Comparison of ENCODE assay signal across 21 cellular contexts in the genomic region with DNA sequence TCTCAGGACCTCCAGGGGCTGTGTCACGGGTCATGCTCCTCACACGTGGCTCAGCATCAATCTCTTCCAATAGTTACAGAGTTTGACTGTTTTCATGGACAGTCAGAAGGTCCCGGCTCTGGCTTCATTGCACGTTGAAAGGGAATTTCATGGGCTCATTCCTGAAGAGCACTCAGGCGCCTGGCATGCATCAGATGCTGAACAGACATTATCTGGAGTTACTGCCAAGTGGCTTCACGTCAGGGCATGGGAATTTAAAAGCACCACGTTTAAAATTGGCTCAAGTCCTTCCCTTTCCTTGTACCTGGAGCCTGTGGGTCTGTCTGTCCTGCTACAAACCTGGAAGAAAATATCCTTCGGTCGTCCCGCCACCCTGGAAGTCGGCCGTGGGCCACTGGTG. TPM values are rescaled to one million over a fixed set of nuclear protein-coding genes. Genes with fewer than 3 reads are reported as not detected.
A peak's percentile ranks its signal among the peaks of the same experiment; 100 is the strongest.
DNase-seq lines count a peak whose midpoint lies in the region; ATAC-seq and TF ChIP-seq lines count a peak whose summit lies in the region.
"Had no signal": no experiment of that assay in that cellular context is flagged by ENCODE, and none has a peak within 500 bp of the region (broad histone marks: within the 10 kb centered on the region; RNA-seq: fewer than 3 reads in every experiment).

No MANE protein-coding gene starts in this region.

- H3K27ac ChIP-seq in right cardiac atrium (ENCODE audit: low read length) (no peak overlapping the region), uterus (peak overlapping the region in 1 of 2 donors; percentile 47), stomach (peak overlapping the region in 1 of 5 donors; percentile 19), mammary epithelial cell (ENCODE audit: insufficient read depth, low read depth, low read length) (no peak overlapping the region)
- H3K27ac ChIP-seq: A549, foreskin keratinocyte had no signal

- WGBS in right cardiac atrium, result 36% methylated on average over 12 of the region's 12 CpGs
- WGBS in stomach, 5 donors, result 69 to 81% (median 77%) methylated on average over 12 of the region's 12 CpGs
- WGBS in mammary epithelial cell (ENCODE audit: low coverage, missing lambda C conversion rate), result 51% methylated on average over 12 of the region's 12 CpGs

- dilution Hi-C loops in mammary epithelial cell (cut with HindIII; ENCODE audit: low sequenced_read_pairs), result no loop called here

- no peak overlapping the region for H2AFZ ChIP-seq in mammary epithelial cell (ENCODE audit: low read depth, low read length)

- H3K4me2 ChIP-seq in mammary epithelial cell (ENCODE audit: insufficient read depth, low read depth, low read length), result no peak overlapping the region
- H3K4me2 ChIP-seq: A549 had no signal

- ATAC-seq in Right ventricle myocardium inferior (peak; percentile 90), right cardiac atrium (no peak), GM19035 (IDR thresholded peaks at IDR 0.05; ENCODE audit: unreplicated experiment) (no peak)
- ATAC-seq: A549; activated naive CD8-positive, alpha-beta T cell treated with anti-CD3 and anti-CD28 coated beads, Interleukin-2, amount 50 U/mL, for 24 hours; activated T-cell treated with anti-CD3 and anti-CD28 coated beads, Interleukin-2, amount 50 U/mL, for 72 hours; CD8-positive, alpha-beta T cell; foreskin keratinocyte; T-helper 17 cell had no signal

- intact Hi-C loops in Right ventricle myocardium inferior (cut with DNase I), result loop anchor here (10.0 kb wide), 1 partner anchor 237 kb away; no protein-coding TSS in a partner anchor
- intact Hi-C loops in right cardiac atrium (cut with DNase I), result no loop called here
- intact Hi-C loops in uterus (cut with DNase I; ENCODE audit: low total_unique reads), result no loop called here
- intact Hi-C loops in stomach (cut with DNase I; ENCODE audit: low total_unique reads), result no loop called here
- intact Hi-C loops in mammary epithelial cell (cut with micrococcal nuclease), result no loop called here

- H3K4me3 ChIP-seq in right cardiac atrium (ENCODE audit: low read length) (no peak overlapping the region), fibroblast of mammary gland (ENCODE audit: control insufficient read depth, low read depth, low read length) (no peak overlapping the region), uterus (no peak overlapping the region), stomach (no peak overlapping the region), mammary epithelial cell (replicated peaks in 1 of 3; ENCODE audit: insufficient read depth in 1 of 3, low read depth in 2 of 3, low read length in 3 of 3) (no peak overlapping the region)
- H3K4me3 ChIP-seq: A549 had no signal

- no peak for TF ChIP-seq EP300 in stomach (IDR thresholded peaks at IDR 0.05)

- TF ChIP-seq CTCF in fibroblast of mammary gland (conservative IDR thresholded peaks at IDR 0.05; ENCODE audit: control insufficient read depth, insufficient read depth, low read depth, low read length), result no peak
- no peak for TF ChIP-seq CTCF in uterus (IDR thresholded peaks at IDR 0.05)
- TF ChIP-seq CTCF in stomach (IDR thresholded peaks at IDR 0.05), result no peak
- TF ChIP-seq CTCF in mammary epithelial cell (conservative IDR thresholded peaks at IDR 0.05 in 1 of 2, IDR thresholded peaks at IDR 0.05 in 1 of 2; ENCODE audit: extremely low read depth in 1 of 2, insufficient read depth in 1 of 2, low read depth in 1 of 2, low read length in 2 of 2), result no peak

- no peak overlapping the region for H3K9ac ChIP-seq in mammary epithelial cell (ENCODE audit: insufficient read depth, low read length)

- H3K36me3 ChIP-seq in uterus, result no peaks in the 10 kb centered on the region
- no peaks in the 10 kb centered on the region for H3K36me3 ChIP-seq in stomach
- no peaks in the 10 kb centered on the region for H3K36me3 ChIP-seq in mammary epithelial cell (ENCODE audit: insufficient read depth, low read length)

- no peaks in the 10 kb centered on the region for H4K20me1 ChIP-seq in mammary epithelial cell (ENCODE audit: insufficient read depth, low read length)

- H3K4me1 ChIP-seq in right cardiac atrium (ENCODE audit: control insufficient read depth, insufficient read depth, low read length) (no peaks in the 10 kb centered on the region), uterus (no peaks in the 10 kb centered on the region), stomach (peaks cover 0 to 8% (median 0%) of the 10 kb centered on the region in 4 donors), mammary epithelial cell (ENCODE audit: insufficient read depth, low read length) (no peaks in the 10 kb centered on the region)
- H3K4me1 ChIP-seq: A549, foreskin keratinocyte had no signal

- CTCF ChIA-PET in mammary epithelial cell (lab: Charles Lee; ENCODE audit: low non-redundant PET), result no interaction called here

- TF ChIP-seq POLR2A in uterus (IDR thresholded peaks at IDR 0.05) (no peak), stomach (IDR thresholded peaks at IDR 0.05) (no peak)

- no TSS peak for BruUV-seq in mammary epithelial cell (replicated peaks; lab: Mats Ljungman, UMichigan)

- no peaks in the 10 kb centered on the region for H3K9me3 ChIP-seq in right cardiac atrium (ENCODE audit: control insufficient read depth, low read length)
- no peaks in the 10 kb centered on the region for H3K9me3 ChIP-seq in uterus
- no peaks in the 10 kb centered on the region for H3K9me3 ChIP-seq in stomach
- peaks cover 23% of the 10 kb centered on the region for H3K9me3 ChIP-seq in mammary epithelial cell (replicated peaks; ENCODE audit: insufficient read depth, low read length)
- H3K9me3 ChIP-seq: A549 had no signal

- no peaks in the 10 kb centered on the region for H3K27me3 ChIP-seq in right cardiac atrium (ENCODE audit: control insufficient read depth, insufficient read depth)
- H3K27me3 ChIP-seq in uterus, result no peaks in the 10 kb centered on the region
- peaks cover 0 to 60% (median 24%) of the 10 kb centered on the region in 3 donors for H3K27me3 ChIP-seq in stomach
- no peaks in the 10 kb centered on the region for H3K27me3 ChIP-seq in mammary epithelial cell (ENCODE audit: insufficient read depth, low read length)

- in situ Hi-C loops in mammary epithelial cell (cut with MboI; ENCODE audit: low sequenced_read_pairs in 2 of 2), result no loop called here

- DNase-seq in Right ventricle myocardium inferior (ENCODE audit: missing footprints), result peak; percentile 42
- no peak for DNase-seq in right cardiac atrium
- peak; percentile 15 for DNase-seq in fibroblast of mammary gland (ENCODE audit: low read depth)
- peak; percentile 47 for DNase-seq in kidney tubule cell (ENCODE audit: low spot score)
- peak; percentile 12 to 42 for DNase-seq in uterus
- DNase-seq in stomach, result no peak
- DNase-seq in mammary epithelial cell, result no peak
- DNase-seq: activated CD4-positive, alpha-beta memory T cell treated with anti-CD3 and anti-CD28 coated beads, Interleukin-2, amount 10 ng/mL, durations not matched to agents 7 days and 5 days; activated naive CD8-positive, alpha-beta T cell treated with anti-CD3 and anti-CD28 coated beads, Interleukin-2, amount 50 U/mL, for 24 hours; activated T-cell treated with anti-CD3 and anti-CD28 coated beads, Interleukin-2, amount 50 U/mL, for 72 hours; cerebellar nuclear complex; EL; NCI-H2029; NCI-H446 treated with DMSO at 0.1 percent for 48 hours; T-helper 17 cell; trophoblast cell had no signal

- no peaks in the 10 kb centered on the region for H3K79me2 ChIP-seq in mammary epithelial cell (ENCODE audit: insufficient read depth, low read length)

RNA-seq across cellular contexts. Expression of gene CFAP46, which starts 50.4 kb away (rescaled TPM):
- 0.57 TPM for total RNA-seq in Right ventricle myocardium inferior
- 1 to 10 TPM; 1.5 to 1.8 (median 1.7) TPM for total RNA-seq in right cardiac atrium
- polyA plus RNA-seq in right cardiac atrium, result 1.00 TPM
- 1 to 10 TPM in 2 of 4 donors, under 1 TPM in 2; 0.29 to 9.0 (median 2.7) TPM for total RNA-seq in uterus
- 1 to 10 TPM in 2 of 5 donors, under 1 TPM in 2, not detected in 1; under 0.01 to 2.3 (median 0.97) TPM for total RNA-seq in stomach
- polyA plus RNA-seq in stomach, result 1 to 10 TPM in 2 of 3 donors, under 1 TPM in 1; 0.50 to 5.8 (median 2.5) TPM
- total RNA-seq in mammary epithelial cell, result under 1 TPM in 1 of 2 donors, not detected in 1; 0.33 TPM
- not detected for polyA plus RNA-seq in mammary epithelial cell
- not detected for polyA minus RNA-seq in mammary epithelial cell
- total RNA-seq: activated CD4-positive, alpha-beta memory T cell treated with anti-CD3 and anti-CD28 coated beads, Interleukin-2, amount 10 ng/mL, durations not matched to agents 7 days and 5 days; CD8-positive, alpha-beta T cell; T-helper 17 cell had no signal
- polyA plus RNA-seq: IgD-negative memory B cell had no signal

Comparison
In these comparisons a context has a peak if more than half of its experiments do, and no peak if none do; other contexts are left out.
1. DNase-seq: peak in Right ventricle myocardium inferior (single experiment), fibroblast of mammary gland (single experiment), kidney tubule cell (single experiment) and uterus (2 of 2); none in right cardiac atrium (0 of 3), stomach (single experiment) and mammary epithelial cell (single experiment).